Comparison of ENCODE assay signal across 1 cellular context in genomic region chr19:6610934-6611370, GRCh38.
TF ChIP-seq lines count a peak whose summit lies in the region.

No MANE protein-coding gene starts in this region.

TF ChIP-seq in GM23338, 12 proteins besides CTCF, POLR2A, EP300 and RAD21 (continued from another document):
- TF ChIP-seq ZNF462 (CRISPR knock-in tag; IDR thresholded peaks at IDR 0.05) (no peak), JUNB (IDR thresholded peaks at IDR 0.05; ENCODE audit: unreplicated experiment) (no peak)
